ENCODE assay signal across 24 cellular contexts in the genomic region with DNA sequence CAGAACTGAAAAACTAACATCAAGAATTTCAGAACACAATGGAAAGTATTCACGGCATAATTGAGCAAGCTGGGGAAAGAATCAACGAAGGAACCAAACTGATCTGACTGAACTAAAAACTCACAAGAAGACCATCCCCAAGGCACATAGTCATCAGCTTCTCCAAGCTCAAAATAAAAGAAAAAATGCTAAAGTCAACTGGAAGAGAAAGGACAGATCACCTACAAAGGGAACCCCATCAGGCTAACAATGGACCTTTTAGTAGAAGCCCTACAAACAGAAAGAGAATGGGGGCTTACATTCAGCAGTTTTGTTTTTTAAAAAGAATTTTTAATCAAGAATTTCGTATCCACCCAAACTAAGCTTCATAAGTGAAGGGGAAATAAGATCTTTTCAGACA. TPM values are rescaled to one million over a fixed set of nuclear protein-coding genes. Genes with fewer than 3 reads are reported as not detected.
A peak's percentile ranks its signal among the peaks of the same experiment; 100 is the strongest.
DNase-seq lines count a peak whose midpoint lies in the region; ATAC-seq, FAIRE-seq and TF ChIP-seq lines count a peak whose summit lies in the region.
"Had no signal": no experiment of that assay in that cellular context is flagged by ENCODE, and none has a peak within 500 bp of the region (broad histone marks: within the 10 kb centered on the region; RNA-seq: fewer than 3 reads in every experiment).

No MANE protein-coding gene starts in this region.

- H3K36me3 Mint-ChIP-seq in WTC11 (no peaks in the 10 kb centered on the region), neural progenitor cell (peaks cover 8% of the 10 kb centered on the region)
- H3K36me3 Mint-ChIP-seq in activated naive CD4-positive, alpha-beta T cell treated with anti-CD3 and anti-CD28 coated beads, Interleukin-2, amount 10 ng/mL, durations not matched to agents 7 days and 5 days = no peaks in the 10 kb centered on the region
- H3K36me3 Mint-ChIP-seq: CD8-positive, alpha-beta T cell had no signal

- no peak overlapping the region for H2AFZ ChIP-seq in neural progenitor cell (replicated peaks)

- ATAC-seq in WTC11 (peak; percentile 55), HG03175 (IDR thresholded peaks at IDR 0.05; ENCODE audit: unreplicated experiment) (no peak)
- ATAC-seq: A549; CD8-positive, alpha-beta T cell had no signal

- H3K27ac ChIP-seq in HUES48 (ENCODE audit: low read depth, low read length) (peak overlapping the region; percentile 13), neural progenitor cell (peak overlapping the region; percentile 73)
- H3K27ac ChIP-seq: 22Rv1; A549; BLaER1 treated with 17β-estradiol and CSF1 and Interleukin-3, amounts not matched to agents 10 nM and 100 nM; C4-2B had no signal

- CTCF ChIA-PET in WTC11 (lab: Charles Lee) = no interaction called here
- CTCF ChIA-PET in activated naive CD4-positive, alpha-beta T cell treated with anti-CD3 and anti-CD28 coated beads, Interleukin-2, amount 10 ng/mL, durations not matched to agents 7 days and 5 days (lab: Charles Lee) = no interaction called here

- no peak for TF ChIP-seq CTCF in WTC11 (IDR thresholded peaks at IDR 0.05)
- TF ChIP-seq CTCF in neural progenitor cell (IDR thresholded peaks at IDR 0.05) = no peak

- H3K79me2 ChIP-seq in neural progenitor cell (ENCODE audit: low read depth) = peaks cover 24% of the 10 kb centered on the region

- FAIRE-seq in GM18507 (lab: Jason Lieb, UNC) = peak; percentile 41
- FAIRE-seq: A549, D721Med, G401.6, GM12891, GM19239 had no signal

- DNase-seq in GM18507 (ENCODE audit: extremely low spot score, insufficient read length, low read depth) (no peak), WTC11 (ENCODE audit: low spot score) (no peak), neural progenitor cell (ENCODE audit: low spot score) (no peak), cortex of kidney (lab: John Stamatoyannopoulos, UW) (no peak)
- DNase-seq in activated naive CD4-positive, alpha-beta T cell treated with anti-CD3 and anti-CD28 coated beads, Interleukin-2, amount 10 ng/mL, durations not matched to agents 7 days and 5 days = no peak
- DNase-seq: AML-193; Caco-2; Calu3; CD4-positive, alpha-beta T cell; CD8-positive, alpha-beta T cell; DMS79 treated with DMSO at 0.1 percent for 48 hours; GF-D8 had no signal

- H3K9ac ChIP-seq in HUES48 (ENCODE audit: low read depth, low read length) (no peak overlapping the region), neural progenitor cell (no peak overlapping the region)
- H3K9ac ChIP-seq: BLaER1 treated with 17β-estradiol and CSF1 and Interleukin-3, amounts not matched to agents 10 nM and 100 nM had no signal

- H3K4me1 Mint-ChIP-seq in WTC11 (peaks cover 53% of the 10 kb centered on the region), neural progenitor cell (no peaks in the 10 kb centered on the region)
- no peaks in the 10 kb centered on the region for H3K4me1 Mint-ChIP-seq in activated naive CD4-positive, alpha-beta T cell treated with anti-CD3 and anti-CD28 coated beads, Interleukin-2, amount 10 ng/mL, durations not matched to agents 7 days and 5 days
- H3K4me1 Mint-ChIP-seq: B cell had no signal

- H3K27ac Mint-ChIP-seq in WTC11 (no peak overlapping the region), neural progenitor cell (no peak overlapping the region)
- no peak overlapping the region for H3K27ac Mint-ChIP-seq in activated naive CD4-positive, alpha-beta T cell treated with anti-CD3 and anti-CD28 coated beads, Interleukin-2, amount 10 ng/mL, durations not matched to agents 7 days and 5 days
- H3K27ac Mint-ChIP-seq: B cell; CD4-positive, alpha-beta T cell; CD8-positive, alpha-beta T cell had no signal

- H3K9me3 ChIP-seq in HUES48 (ENCODE audit: control insufficient read depth, insufficient read depth, low read length) (no peaks in the 10 kb centered on the region), neural progenitor cell (ENCODE audit: low read depth) (no peaks in the 10 kb centered on the region)
- H3K9me3 ChIP-seq: A549; BLaER1 treated with 17β-estradiol and CSF1 and Interleukin-3, amounts not matched to agents 10 nM and 100 nM; Caco-2 had no signal

- no peaks in the 10 kb centered on the region for H4K20me1 ChIP-seq in neural progenitor cell (ENCODE audit: low read depth)
- H4K20me1 ChIP-seq: BLaER1 treated with 17β-estradiol and CSF1 and Interleukin-3, amounts not matched to agents 10 nM and 100 nM had no signal

- no peak overlapping the region for H3K4me3 Mint-ChIP-seq in WTC11
- H3K4me3 Mint-ChIP-seq in neural progenitor cell = no peak overlapping the region
- no peak overlapping the region for H3K4me3 Mint-ChIP-seq in activated naive CD4-positive, alpha-beta T cell treated with anti-CD3 and anti-CD28 coated beads, Interleukin-2, amount 10 ng/mL, durations not matched to agents 7 days and 5 days
- H3K4me3 Mint-ChIP-seq: B cell; CD4-positive, alpha-beta T cell; CD8-positive, alpha-beta T cell had no signal

- H3F3A ChIP-seq in neural progenitor cell (ENCODE audit: low read depth) = peaks cover 13% of the 10 kb centered on the region

- POLR2A ChIA-PET in WTC11 (lab: Charles Lee) = interaction anchor here (0.6 kb wide), 1 partner anchor 433 kb away, joined by 3 read pairs; no protein-coding TSS in a partner anchor

- H3K4me3 ChIP-seq in HUES48 (ENCODE audit: low read depth, low read length) (peak overlapping the region; percentile 9; the same call in 1 of the 2 replicates), neural progenitor cell (no peak overlapping the region)
- H3K4me3 ChIP-seq: A549; BLaER1 treated with 17β-estradiol and CSF1 and Interleukin-3, amounts not matched to agents 10 nM and 100 nM had no signal

- H3K4me1 ChIP-seq in HUES48 (ENCODE audit: control insufficient read depth, insufficient read depth, low read length) (peaks cover 32% of the 10 kb centered on the region), neural progenitor cell (peaks cover 15% of the 10 kb centered on the region)
- H3K4me1 ChIP-seq: A549; BLaER1 treated with 17β-estradiol and CSF1 and Interleukin-3, amounts not matched to agents 10 nM and 100 nM; Caco-2 had no signal

- no peaks in the 10 kb centered on the region; the same call in 1 of the 2 replicates for H3K27me3 Mint-ChIP-seq in WTC11 (ENCODE audit: low read depth)
- H3K27me3 Mint-ChIP-seq in neural progenitor cell (ENCODE audit: insufficient read depth, low read depth) = no peaks in the 10 kb centered on the region
- peaks cover 21% of the 10 kb centered on the region for H3K27me3 Mint-ChIP-seq in activated naive CD4-positive, alpha-beta T cell treated with anti-CD3 and anti-CD28 coated beads, Interleukin-2, amount 10 ng/mL, durations not matched to agents 7 days and 5 days
- H3K27me3 Mint-ChIP-seq: B cell; CD4-positive, alpha-beta T cell had no signal

- H3K27me3 ChIP-seq in HUES48 (ENCODE audit: control insufficient read depth, insufficient read depth, low read length) (no peaks in the 10 kb centered on the region), neural progenitor cell (no peaks in the 10 kb centered on the region)
- H3K27me3 ChIP-seq: BLaER1 treated with 17β-estradiol and CSF1 and Interleukin-3, amounts not matched to agents 10 nM and 100 nM had no signal

- H3K36me3 ChIP-seq in HUES48 (ENCODE audit: control insufficient read depth, insufficient read depth, low read length) (no peaks in the 10 kb centered on the region), neural progenitor cell (no peaks in the 10 kb centered on the region)

- no peaks in the 10 kb centered on the region for H3K9me3 Mint-ChIP-seq in WTC11
- peaks cover 9% of the 10 kb centered on the region for H3K9me3 Mint-ChIP-seq in neural progenitor cell
- no peaks in the 10 kb centered on the region for H3K9me3 Mint-ChIP-seq in activated naive CD4-positive, alpha-beta T cell treated with anti-CD3 and anti-CD28 coated beads, Interleukin-2, amount 10 ng/mL, durations not matched to agents 7 days and 5 days
- H3K9me3 Mint-ChIP-seq: CD4-positive, alpha-beta T cell; CD8-positive, alpha-beta T cell had no signal

- H3K4me2 ChIP-seq in neural progenitor cell = peak overlapping the region; percentile 59
- H3K4me2 ChIP-seq: A549; BLaER1 treated with 17β-estradiol and CSF1 and Interleukin-3, amounts not matched to agents 10 nM and 100 nM had no signal

TF ChIP-seq in WTC11, 78 proteins besides CTCF, POLR2A, EP300 and RAD21 (continues in another document):
- TF ChIP-seq MYBL2 (CRISPR knock-in tag; IDR thresholded peaks at IDR 0.05) = no peak
- TF ChIP-seq, protein P1, sequence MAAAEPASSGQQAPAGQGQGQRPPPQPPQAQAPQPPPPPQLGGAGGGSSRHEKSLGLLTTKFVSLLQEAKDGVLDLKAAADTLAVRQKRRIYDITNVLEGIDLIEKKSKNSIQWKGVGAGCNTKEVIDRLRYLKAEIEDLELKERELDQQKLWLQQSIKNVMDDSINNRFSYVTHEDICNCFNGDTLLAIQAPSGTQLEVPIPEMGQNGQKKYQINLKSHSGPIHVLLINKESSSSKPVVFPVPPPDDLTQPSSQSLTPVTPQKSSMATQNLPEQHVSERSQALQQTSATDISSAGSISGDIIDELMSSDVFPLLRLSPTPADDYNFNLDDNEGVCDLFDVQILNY (CRISPR knock-in tag; IDR thresholded peaks at IDR 0.05) = no peak
- TF ChIP-seq NFATC4 (CRISPR knock-in tag; IDR thresholded peaks at IDR 0.05) = no peak
- TF ChIP-seq E2F4 (CRISPR knock-in tag; IDR thresholded peaks at IDR 0.05; ENCODE audit: borderline replicate concordance, low read depth) = no peak

RNA-seq across cellular contexts. Expression of gene TAS2R50, which starts 11.7 kb away (rescaled TPM):
- 0.25 to 0.73 TPM (median 0.59 TPM) in 3 replicates for total RNA-seq in WTC11 (2021)
- 2.4 and 12.1 TPM in 2 replicates for total RNA-seq in neural progenitor cell (ENCODE audit: low replicate concordance)
- total RNA-seq: A172; CD8-positive, alpha-beta T cell had no signal

RNA-seq across cellular contexts. Expression of gene TAS2R20, which starts 23.1 kb away (rescaled TPM):
- total RNA-seq in WTC11 (2021) (0.73 to 0.81 TPM (median 0.73 TPM) in 3 replicates), neural progenitor cell (ENCODE audit: low replicate concordance) (6.4 and 7.4 TPM in 2 replicates)

RNA-seq across cellular contexts. Expression of gene TAS2R14, which starts 35.9 kb away (rescaled TPM):
- total RNA-seq in WTC11 (2021) (1.1 to 1.3 TPM (median 1.1 TPM) in 3 replicates), neural progenitor cell (ENCODE audit: low replicate concordance) (4.1 and 7.0 TPM in 2 replicates)

RNA-seq across cellular contexts. Expression of gene PRH2, which starts 45.9 kb away (rescaled TPM):
- 0.52 TPM in 1 of 3 replicates, not detected in the others for total RNA-seq in WTC11 (2021)
- not detected in 2 replicates for total RNA-seq in neural progenitor cell (ENCODE audit: low replicate concordance)
- total RNA-seq: A172; B cell; Calu3; CD4-positive, alpha-beta T cell; CD8-positive, alpha-beta T cell had no signal

RNA-seq across cellular contexts. Expression of gene TAS2R19, which starts 47.5 kb away (rescaled TPM):
- 1.0 to 1.4 TPM (median 1.1 TPM) in 3 replicates for total RNA-seq in WTC11 (2021)
- total RNA-seq in neural progenitor cell (ENCODE audit: low replicate concordance) = 7.7 and 9.7 TPM in 2 replicates
